15 cellular contexts compared by ENCODE assay signal in genomic region chr13:67258482-67258881, GRCh38. TPM values are rescaled to one million over a fixed set of nuclear protein-coding genes. Genes with fewer than 3 reads are reported as not detected.
DNase-seq lines count a peak whose midpoint lies in the region; ATAC-seq and TF ChIP-seq lines count a peak whose summit lies in the region.
"Had no signal": no experiment of that assay in that cellular context is flagged by ENCODE, and none has a peak within 500 bp of the region (broad histone marks: within the 10 kb centered on the region; RNA-seq: fewer than 3 reads in every experiment).

No MANE protein-coding gene starts in this region.

- H3K4me3 ChIP-seq in thyroid gland (replicated peaks in 1 of 3), result no peak overlapping the region
- H3K4me3 ChIP-seq: BLaER1 treated with 17β-estradiol and CSF1 and Interleukin-3, amounts not matched to agents 10 nM and 100 nM; hepatocyte; suprapubic skin had no signal

- H3K27me3 ChIP-seq in thyroid gland, result no peaks in the 10 kb centered on the region
- H3K27me3 ChIP-seq: BLaER1 treated with 17β-estradiol and CSF1 and Interleukin-3, amounts not matched to agents 10 nM and 100 nM; hepatocyte; suprapubic skin had no signal

- H3K9me3 ChIP-seq in thyroid gland, result no peaks in the 10 kb centered on the region
- H3K9me3 ChIP-seq: BLaER1 treated with 17β-estradiol and CSF1 and Interleukin-3, amounts not matched to agents 10 nM and 100 nM; suprapubic skin had no signal

- 92 to 94% methylated on average over 1 of the region's 1 CpG for WGBS in thyroid gland, 2 donors

- no peak overlapping the region for H3K27ac ChIP-seq in thyroid gland
- H3K27ac ChIP-seq: BLaER1 treated with 17β-estradiol and CSF1 and Interleukin-3, amounts not matched to agents 10 nM and 100 nM; hepatocyte; parathyroid adenoma; suprapubic skin had no signal

- ATAC-seq in GM21390 (IDR thresholded peaks at IDR 0.05; ENCODE audit: unreplicated experiment) (peak; percentile 54), HG03039 (IDR thresholded peaks at IDR 0.05; ENCODE audit: unreplicated experiment) (peak; percentile 88)

- H3K36me3 ChIP-seq in thyroid gland, result no peaks in the 10 kb centered on the region
- H3K36me3 ChIP-seq: BLaER1 treated with 17β-estradiol and CSF1 and Interleukin-3, amounts not matched to agents 10 nM and 100 nM; suprapubic skin had no signal

- TF ChIP-seq POLR2A in thyroid gland (IDR thresholded peaks at IDR 0.05), result no peak

- no peak for TF ChIP-seq CTCF in thyroid gland (IDR thresholded peaks at IDR 0.05)

- no peaks in the 10 kb centered on the region for H3K4me1 ChIP-seq in thyroid gland
- H3K4me1 ChIP-seq: parathyroid adenoma, suprapubic skin had no signal

- DNase-seq in NCI-H69 (lab: John Stamatoyannopoulos, UW) (peak; percentile 22), myocyte (ENCODE audit: low read depth) (peak; percentile 75), thyroid gland (no peak), HCEC 1CT (no peak), DMS114 treated with DMSO at 0.1 percent for 48 hours (lab: John Stamatoyannopoulos, UW; ENCODE audit: unreplicated experiment) (no peak), middle frontal gyrus (ENCODE audit: extremely low spot score, low spot score) (no peak)
- DNase-seq: activated T-cell treated with anti-CD3 and anti-CD28 coated beads for 4 hours, DND-41, NCI-H2081 had no signal

- intact Hi-C loops in thyroid gland (cut with DNase I), result no loop called here

RNA-seq across cellular contexts. Expression of gene PCDH9, which starts 28.3 kb away (rescaled TPM):
- 10.0 and 13.9 TPM in 2 replicates for total RNA-seq in myocyte
- polyA plus RNA-seq in myocyte (2012), result 3.6 TPM
- 10 to 100 TPM in 2 of 4 donors, 1 to 10 TPM in 2; 2.8 to 22.4 (median 12.9) TPM for total RNA-seq in thyroid gland

Comparison
In these comparisons a context has a peak if more than half of its experiments do, and no peak if none do; other contexts are left out.
1. DNase-seq: peak in NCI-H69 (single experiment) and myocyte (single experiment); none in thyroid gland (0 of 2), HCEC 1CT (single experiment), DMS114 treated with DMSO at 0.1 percent for 48 hours (single experiment) and middle frontal gyrus (single experiment).